In genomic region chr7:139543801-139544603, GRCh38 we compare ENCODE assay signal across 1 cellular context.
TF ChIP-seq lines count a peak whose summit lies in the region.

No MANE protein-coding gene starts in this region.

TF ChIP-seq in K562, 482 proteins besides CTCF, POLR2A, EP300 and RAD21 (continues in another document):
- TF ChIP-seq FOXP4 (CRISPR knock-in tag; IDR thresholded peaks at IDR 0.05; ENCODE audit: borderline replicate concordance) (0 out of 2 replicates have a peak, but pooled peaks have one; percentile 60), JUN (IDR thresholded peaks at IDR 0.05; ENCODE audit: borderline replicate concordance, low read depth, low read length) (no peak), JUN (CRISPR knock-in tag; IDR thresholded peaks at IDR 0.05; ENCODE audit: borderline replicate concordance) (peak; percentile 92; the same call in 1 of the 2 replicates), TEAD1 (CRISPR knock-in tag; IDR thresholded peaks at IDR 0.05) (peak in 1 of 2 experiments; percentile 57; a peak in 1 of 4 replicates), E2F3 (CRISPR knock-in tag; IDR thresholded peaks at IDR 0.05) (0 out of 2 replicates have a peak, but pooled peaks have one; percentile 53), USF1 (CRISPR knock-in tag; IDR thresholded peaks at IDR 0.05) (peak; percentile 48), SPI1 (IDR thresholded peaks at IDR 0.05; ENCODE audit: borderline replicate concordance, low read depth, low read length) (peak; percentile 92), ZNF143 (CRISPR knock-in tag; IDR thresholded peaks at IDR 0.05) (peak; percentile 62), FOXP1 (CRISPR knock-in tag; IDR thresholded peaks at IDR 0.05) (peak; percentile 81), STAT6 (CRISPR knock-in tag; IDR thresholded peaks at IDR 0.05) (0 out of 2 replicates have a peak, but pooled peaks have one; percentile 47), L3MBTL2 (IDR thresholded peaks at IDR 0.05) (peak; percentile 89), NRF1 (conservative IDR thresholded peaks at IDR 0.05 in 1 of 2, IDR thresholded peaks at IDR 0.05 in 1 of 2) (peak in 1 of 2 experiments; percentile 34; a peak in 1 of 4 replicates), HLTF (IDR thresholded peaks at IDR 0.05) (no peak), ZNF140 (CRISPR knock-in tag; IDR thresholded peaks at IDR 0.05) (no peak), SP1 (CRISPR knock-in tag; IDR thresholded peaks at IDR 0.05) (peak; percentile 63; the same call in 1 of the 2 replicates), MGA (IDR thresholded peaks at IDR 0.05) (peak; percentile 81), ARID4B (CRISPR knock-in tag; IDR thresholded peaks at IDR 0.05) (peak; percentile 68; the same call in 1 of the 2 replicates), CHD1 (IDR thresholded peaks at IDR 0.05; ENCODE audit: low read length) (peak; percentile 17), TFE3 (CRISPR knock-in tag; IDR thresholded peaks at IDR 0.05) (no peak), TFAP4 (CRISPR knock-in tag; IDR thresholded peaks at IDR 0.05; ENCODE audit: borderline replicate concordance) (peak; percentile 45; the same call in 1 of the 2 replicates), MAX (CRISPR knock-in tag; IDR thresholded peaks at IDR 0.05) (peak; percentile 68), GTF2A2 (tag; IDR thresholded peaks at IDR 0.05) (no peak), PHF8 (IDR thresholded peaks at IDR 0.05; ENCODE audit: borderline replicate concordance, low read length) (peak; percentile 36; the same call in 1 of the 2 replicates), SMARCC2 (IDR thresholded peaks at IDR 0.05; ENCODE audit: low read depth) (no peak), ZBTB7A (IDR thresholded peaks at IDR 0.05; ENCODE audit: borderline replicate concordance, control insufficient read depth, low read depth, low read length) (0 out of 2 replicates have a peak, but pooled peaks have one; percentile 23)
